In the genomic region with DNA sequence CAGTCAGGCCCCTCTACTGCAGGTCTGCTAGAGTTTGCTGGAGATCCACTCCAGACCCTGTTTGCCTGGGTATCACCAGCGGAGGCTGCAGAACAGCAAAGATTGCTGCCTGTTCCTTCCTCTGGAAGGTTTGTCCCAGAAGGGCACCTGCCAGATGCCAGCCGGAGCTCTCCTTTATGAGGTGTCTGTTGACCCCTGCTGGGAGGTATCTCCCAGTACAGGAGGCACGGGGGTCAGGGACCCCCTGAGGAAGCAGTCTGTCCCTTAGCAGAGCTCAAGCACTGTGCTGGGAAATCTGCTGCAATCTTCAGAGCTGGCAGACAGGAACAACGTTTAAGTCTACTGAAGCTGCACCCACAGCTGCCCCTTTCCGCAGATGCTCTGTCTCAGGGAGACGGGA, we compare ENCODE assay signal across 2 cellular contexts.
DNase-seq lines count a peak whose midpoint lies in the region; FAIRE-seq and TF ChIP-seq lines count a peak whose summit lies in the region.
"Not testable (repeated sequence)": the region's sequence is repeated elsewhere in the genome, so short reads cannot be mapped to it uniquely, and the experiment has no call there.

No MANE protein-coding gene starts in this region.

- H3K9me3 ChIP-seq in kidney (ENCODE audit: control insufficient read depth in 1 of 2, low read length in 2 of 2), result not testable (repeated sequence)

- not testable (repeated sequence) for H3K27ac ChIP-seq in kidney (ENCODE audit: low read depth in 2 of 2, low read length in 2 of 2)

- not testable (repeated sequence) for H3K4me1 ChIP-seq in kidney (ENCODE audit: control insufficient read depth in 1 of 2, insufficient read depth in 1 of 2, low read depth in 1 of 2, low read length in 2 of 2)

- intact Hi-C loops in kidney (cut with DNase I), result not testable (repeated sequence)

- H3K36me3 ChIP-seq in kidney (ENCODE audit: control insufficient read depth in 1 of 2, insufficient read depth in 2 of 2, low read length in 2 of 2), result not testable (repeated sequence)

- peak; percentile 37 for DNase-seq in kidney
- DNase-seq in mesenteric fat pad (ENCODE audit: low spot score), result peak; percentile 64

- not testable (repeated sequence) for H3K9ac ChIP-seq in kidney (ENCODE audit: low read length in 2 of 2)

- not testable (repeated sequence) for H3K4me3 ChIP-seq in kidney (ENCODE audit: low read length in 2 of 2)

- not testable (repeated sequence) for FAIRE-seq in kidney (lab: Jason Lieb, UNC)

- TF ChIP-seq CTCF in kidney (IDR thresholded peaks at IDR 0.05; ENCODE audit: borderline replicate concordance, extremely low read depth, insufficient read depth), result not testable (repeated sequence)
